In genomic region chr12:48119078-48119833, GRCh38 we compare ENCODE assay signal across 1 cellular context.
TF ChIP-seq lines count a peak whose summit lies in the region.

PFKM (plus strand) TSS chr12:48119364; CDS start chr12:48122775, 3,411 bp downstream.

TF ChIP-seq in WTC11, 78 proteins besides CTCF, POLR2A, EP300 and RAD21 (continued from another document):
- TF ChIP-seq ATF6 (CRISPR knock-in tag; IDR thresholded peaks at IDR 0.05) (no peak), TP53 (CRISPR knock-in tag; IDR thresholded peaks at IDR 0.05) (0 out of 2 replicates have a peak, but pooled peaks have one; percentile 37), ARID4B (CRISPR knock-in tag; IDR thresholded peaks at IDR 0.05; ENCODE audit: borderline replicate concordance) (no peak), IRF1 (CRISPR knock-in tag; IDR thresholded peaks at IDR 0.05) (no peak), SMAD4 (CRISPR knock-in tag; IDR thresholded peaks at IDR 0.05) (no peak), FOXP4 (CRISPR knock-in tag; IDR thresholded peaks at IDR 0.05) (0 out of 2 replicates have a peak, but pooled peaks have one; percentile 23), HMGXB4 (CRISPR knock-in tag; IDR thresholded peaks at IDR 0.05) (peak; percentile 39; the same call in 1 of the 2 replicates), CDX4 (CRISPR knock-in tag; IDR thresholded peaks at IDR 0.05; ENCODE audit: borderline replicate concordance) (no peak), CREB1 (CRISPR knock-in tag; IDR thresholded peaks at IDR 0.05) (no peak), PREB (CRISPR knock-in tag; IDR thresholded peaks at IDR 0.05; ENCODE audit: borderline replicate concordance) (no peak), EMX1 (CRISPR knock-in tag; IDR thresholded peaks at IDR 0.05) (no peak), TEAD4 (CRISPR knock-in tag; IDR thresholded peaks at IDR 0.05) (no peak), NFYB (CRISPR knock-in tag; conservative IDR thresholded peaks at IDR 0.05; ENCODE audit: low read depth) (no peak), NFE2L1 (CRISPR knock-in tag; IDR thresholded peaks at IDR 0.05) (0 out of 2 replicates have a peak, but pooled peaks have one; percentile 22), TCF7 (CRISPR knock-in tag; IDR thresholded peaks at IDR 0.05; ENCODE audit: low read depth) (no peak), OVOL2 (CRISPR knock-in tag; IDR thresholded peaks at IDR 0.05; ENCODE audit: borderline replicate concordance) (no peak), ETV6 (CRISPR knock-in tag; IDR thresholded peaks at IDR 0.05) (peak; percentile 58; the same call in 1 of the 2 replicates), USF2 (CRISPR knock-in tag; IDR thresholded peaks at IDR 0.05) (no peak), CBFB (CRISPR knock-in tag; IDR thresholded peaks at IDR 0.05; ENCODE audit: low read depth) (no peak), CREM (CRISPR knock-in tag; IDR thresholded peaks at IDR 0.05) (no peak)
